In the genomic region with DNA sequence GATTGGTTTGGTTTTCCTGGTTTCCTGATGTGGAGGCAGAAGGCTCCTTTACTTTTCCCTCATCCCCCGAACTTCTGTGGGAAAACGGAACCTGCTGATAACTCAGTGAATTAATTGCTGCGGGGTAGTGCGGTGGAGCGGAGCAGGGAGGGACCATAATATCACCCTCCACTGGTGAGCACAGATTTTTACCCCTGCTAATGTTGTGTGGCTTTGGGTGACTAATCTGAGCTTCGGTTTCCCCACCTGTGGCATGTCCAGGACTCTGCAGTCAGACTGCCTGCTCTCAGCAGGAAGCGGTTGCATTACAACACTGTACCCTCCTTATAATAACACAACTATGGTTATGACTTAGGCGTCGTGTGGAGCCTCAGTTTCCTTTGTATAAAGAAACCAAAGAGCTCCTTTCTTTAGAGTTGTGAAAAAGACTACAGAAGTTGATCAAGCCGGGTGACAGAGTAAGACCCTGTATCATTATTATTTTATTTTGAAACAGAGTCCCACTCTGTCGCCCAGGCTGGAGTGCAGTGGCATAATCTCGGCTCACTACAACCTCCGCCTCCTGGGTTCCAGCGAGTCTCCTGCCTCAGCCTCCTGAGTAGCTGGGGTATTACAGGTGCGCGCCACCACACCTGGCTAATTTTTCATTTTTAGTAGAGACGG, we compare ENCODE assay signal across 10 cellular contexts. TPM values are rescaled to one million over a fixed set of nuclear protein-coding genes. Genes with fewer than 3 reads are reported as not detected.
A peak's percentile ranks its signal among the peaks of the same experiment; 100 is the strongest.
DNase-seq lines count a peak whose midpoint lies in the region; ATAC-seq and TF ChIP-seq lines count a peak whose summit lies in the region.
"Had no signal": no experiment of that assay in that cellular context is flagged by ENCODE, and none has a peak within 500 bp of the region (broad histone marks: within the 10 kb centered on the region; RNA-seq: fewer than 3 reads in every experiment).

No MANE protein-coding gene starts in this region.

- POLR2A ChIA-PET in activated CD8-positive, alpha-beta T cell treated with anti-CD3 and anti-CD28 coated beads for 36 hours (lab: Charles Lee) = interaction anchor here (0.8 to 6.1 kb wide), 6 partner anchors 10 to 43 kb away, joined by 3 to 38 read pairs (median 4); no protein-coding TSS in a partner anchor

- no peak overlapping the region for H3K4me3 Mint-ChIP-seq in activated CD8-positive, alpha-beta T cell treated with anti-CD3 and anti-CD28 coated beads for 36 hours

- DNase-seq in Daoy (ENCODE audit: low read depth) (peak; percentile 94), MG63 (peak; percentile 83), right atrium auricular region (ENCODE audit: low spot score) (peak; percentile 67), NCI-H128 (lab: John Stamatoyannopoulos, UW; ENCODE audit: unreplicated experiment) (no peak), HuH-7 (ENCODE audit: low spot score) (no peak)
- peak; percentile 78 for DNase-seq in activated CD8-positive, alpha-beta T cell treated with anti-CD3 and anti-CD28 coated beads for 36 hours
- DNase-seq in stimulated activated naive CD8-positive, alpha-beta T cell treated with anti-CD3 and anti-CD28 coated beads, Interleukin-15, Interleukin-2, amounts not matched to agents 100 U/mL and 50 U/mL, for 24 hours = peak; percentile 47

- H3K36me3 Mint-ChIP-seq in activated CD8-positive, alpha-beta T cell treated with anti-CD3 and anti-CD28 coated beads for 36 hours (ENCODE audit: low read depth) = no peaks in the 10 kb centered on the region

- no peaks in the 10 kb centered on the region for H3K9me3 ChIP-seq in MG63
- H3K9me3 ChIP-seq in right atrium auricular region = no peaks in the 10 kb centered on the region

- no peak for TF ChIP-seq CTCF in activated CD8-positive, alpha-beta T cell treated with anti-CD3 and anti-CD28 coated beads for 36 hours (IDR thresholded peaks at IDR 0.05)
- no peak for TF ChIP-seq CTCF in right atrium auricular region (IDR thresholded peaks at IDR 0.05)

- H3K4me1 Mint-ChIP-seq in activated CD8-positive, alpha-beta T cell treated with anti-CD3 and anti-CD28 coated beads for 36 hours (ENCODE audit: low read depth) = peaks cover 22% of the 10 kb centered on the region

- H3K9me3 Mint-ChIP-seq in activated CD8-positive, alpha-beta T cell treated with anti-CD3 and anti-CD28 coated beads for 36 hours = no peaks in the 10 kb centered on the region

- H3K4me1 ChIP-seq in right atrium auricular region = peaks cover 0 to 24% of the 10 kb centered on the region in 2 donors

- peak; percentile 61 for ATAC-seq in GM21515 (IDR thresholded peaks at IDR 0.05; ENCODE audit: unreplicated experiment)
- ATAC-seq in activated CD8-positive, alpha-beta T cell treated with anti-CD3 and anti-CD28 coated beads for 36 hours = peak; percentile 77
- peak; percentile 81 for ATAC-seq in stimulated activated naive CD8-positive, alpha-beta T cell treated with anti-CD3 and anti-CD28 coated beads, Interleukin-15, Interleukin-2, amounts not matched to agents 100 U/mL and 50 U/mL, for 24 hours

- H3K27me3 ChIP-seq in MG63 (no peaks in the 10 kb centered on the region), right atrium auricular region (no peaks in the 10 kb centered on the region)

- intact Hi-C loops in activated CD8-positive, alpha-beta T cell treated with anti-CD3 and anti-CD28 coated beads for 36 hours (cut with micrococcal nuclease) = no loop called here

- H3K27ac ChIP-seq in right atrium auricular region = peak overlapping the region; percentile 90 to 93

- H3K36me3 ChIP-seq in MG63 = peaks cover 18% of the 10 kb centered on the region
- peaks cover 16% of the 10 kb centered on the region for H3K36me3 ChIP-seq in right atrium auricular region

- no peak overlapping the region for H3K4me3 ChIP-seq in MG63
- H3K4me3 ChIP-seq in right atrium auricular region = no peak overlapping the region

- CTCF ChIA-PET in activated CD8-positive, alpha-beta T cell treated with anti-CD3 and anti-CD28 coated beads for 36 hours (lab: Charles Lee) = interaction anchor here (1.2 to 19.7 kb wide), 4 partner anchors 9 to 121 kb away, joined by 4 to 1008 read pairs (median 43); no protein-coding TSS in a partner anchor

- H3K27me3 Mint-ChIP-seq in activated CD8-positive, alpha-beta T cell treated with anti-CD3 and anti-CD28 coated beads for 36 hours = peaks cover 44% of the 10 kb centered on the region

- H3K27ac Mint-ChIP-seq in activated CD8-positive, alpha-beta T cell treated with anti-CD3 and anti-CD28 coated beads for 36 hours = no peak overlapping the region

RNA-seq across cellular contexts. Expression of a gene that starts 2.2 kb away (rescaled TPM):
- 327 and 411 TPM in 2 replicates for total RNA-seq in Daoy (2014; rRNA removed; shearing (Covaris generic))
- 363 and 396 TPM in 2 replicates for total RNA-seq in MG63 (2014; rRNA removed; shearing (Covaris generic); ENCODE audit: low replicate concordance)
- total RNA-seq in activated CD8-positive, alpha-beta T cell treated with anti-CD3 and anti-CD28 coated beads for 36 hours = under 1 TPM; 0.41 to 0.54 TPM
- 100 to 1,000 TPM; 450 to 815 TPM for total RNA-seq in right atrium auricular region

RNA-seq across cellular contexts. Expression of a gene that starts 34.8 kb away (rescaled TPM):
- total RNA-seq in Daoy (2014; rRNA removed; shearing (Covaris generic)) = not detected in 2 replicates
- total RNA-seq in MG63 (2014; rRNA removed; shearing (Covaris generic); ENCODE audit: low replicate concordance) = not detected in 2 replicates
- not detected for total RNA-seq in activated CD8-positive, alpha-beta T cell treated with anti-CD3 and anti-CD28 coated beads for 36 hours
- total RNA-seq in right atrium auricular region = 1 to 10 TPM; 6.8 to 9.0 TPM
- total RNA-seq: activated CD8-positive, alpha-beta memory T cell treated with anti-CD3 and anti-CD28 coated beads for 36 hours; temporal lobe had no signal

Comparison
In these comparisons a context has a peak if more than half of its experiments do, and no peak if none do; other contexts are left out.
1. DNase-seq: peak in Daoy (single experiment), MG63 (single experiment), activated CD8-positive, alpha-beta T cell treated with anti-CD3 and anti-CD28 coated beads for 36 hours (single experiment), right atrium auricular region (single experiment) and stimulated activated naive CD8-positive, alpha-beta T cell treated with anti-CD3 and anti-CD28 coated beads, Interleukin-15, Interleukin-2, amounts not matched to agents 100 U/mL and 50 U/mL, for 24 hours (single experiment); none in NCI-H128 (single experiment) and HuH-7 (single experiment).
2. RNA of a gene that starts 2.2 kb away (total RNA-seq): 450 to 815 TPM in right atrium auricular region, 363 to 396 TPM in MG63 and 327 to 411 TPM in Daoy; 0.41 to 0.54 TPM in activated CD8-positive, alpha-beta T cell treated with anti-CD3 and anti-CD28 coated beads for 36 hours; every median in the first group is over 100 times any median in the second.
3. Peak in every context shown above with its lines, with median percentiles within 50 percentile points of each other: ATAC-seq.